In genomic region chr4:124936427-124936826, GRCh38 we compare ENCODE assay signal across 10 cellular contexts.
A peak's percentile ranks its signal among the peaks of the same experiment; 100 is the strongest.
DNase-seq lines count a peak whose midpoint lies in the region; ATAC-seq, FAIRE-seq and TF ChIP-seq lines count a peak whose summit lies in the region.
"Had no signal": no experiment of that assay in that cellular context is flagged by ENCODE, and none has a peak within 500 bp of the region (broad histone marks: within the 10 kb centered on the region; RNA-seq: fewer than 3 reads in every experiment).

No MANE protein-coding gene starts in this region.

- H3K9me1 ChIP-seq in keratinocyte (ENCODE audit: control insufficient read depth, extremely low read depth, insufficient read depth, low read length) = no peaks in the 10 kb centered on the region

- peak; percentile 49 for FAIRE-seq in keratinocyte (lab: Jason Lieb, UNC)

- no peak overlapping the region for H3K9ac ChIP-seq in keratinocyte (ENCODE audit: control insufficient read depth, extremely low read depth, insufficient read depth, low read length)
- H3K9ac ChIP-seq in PC-3 (ENCODE audit: low read length) = no peak overlapping the region

- dilution Hi-C loops in keratinocyte (cut with MboI; ENCODE audit: extremely low pct_ligation_motif_present, low sequenced_read_pairs) = no loop called here

- peak overlapping the region; percentile 5 for H2AFZ ChIP-seq in keratinocyte (ENCODE audit: control insufficient read depth, low read length)
- no peak overlapping the region for H2AFZ ChIP-seq in PC-3 (ENCODE audit: low read length)

- no peaks in the 10 kb centered on the region for H3K27me3 ChIP-seq in keratinocyte (ENCODE audit: control insufficient read depth, extremely low read depth, insufficient read depth, low read length)
- H3K27me3 ChIP-seq in PC-3 (ENCODE audit: low read length) = no peaks in the 10 kb centered on the region

- peak; percentile 4 for DNase-seq in NCI-H2171 treated with DMSO at 0.1 percent for 48 hours (lab: John Stamatoyannopoulos, UW)
- DNase-seq in NCI-H2171 (lab: John Stamatoyannopoulos, UW) = no peak
- peak; percentile 76 for DNase-seq in astrocyte of the hippocampus (ENCODE audit: low read depth, low spot score)
- no peak for DNase-seq in keratinocyte (ENCODE audit: low read depth, low spot score)
- peak; percentile 46 for DNase-seq in ureter (ENCODE audit: low spot score)
- no peak for DNase-seq in substantia nigra (lab: John Stamatoyannopoulos, UW)
- DNase-seq in activated T-cell treated with anti-CD3 and anti-CD28 coated beads, Interleukin-2, amount 50 U/mL, for 1 hour = no peak
- no peak for DNase-seq in PC-3
- DNase-seq: activated naive CD4-positive, alpha-beta T cell treated with anti-CD3 and anti-CD28 coated beads for 36 hours had no signal

- H3K9me3 ChIP-seq in keratinocyte (ENCODE audit: control insufficient read depth, low read depth, low read length) (no peaks in the 10 kb centered on the region), PC-3 (ENCODE audit: low read length) (no peaks in the 10 kb centered on the region)

- BruUV-seq in PC-3 (replicated peaks; lab: Mats Ljungman, UMichigan) = no TSS peak

- H3F3A ChIP-seq in PC-3 (ENCODE audit: low read length, unreplicated experiment) = peaks cover 7% of the 10 kb centered on the region

- H3K27ac ChIP-seq in keratinocyte (ENCODE audit: control insufficient read depth, insufficient read depth, low read length) (no peak overlapping the region), substantia nigra (ENCODE audit: low read depth, low read length, poor library complexity, severe bottlenecking) (no peak overlapping the region), PC-3 (ENCODE audit: low read length) (no peak overlapping the region)

- CTCF ChIA-PET in PC-3 (lab: Charles Lee) = no interaction called here

- POLR2A ChIA-PET in PC-3 (lab: Charles Lee; ENCODE audit: unreplicated experiment) = no interaction called here

- H3K36me3 ChIP-seq in keratinocyte (ENCODE audit: control insufficient read depth in 2 of 2, extremely low read depth in 1 of 2, insufficient read depth in 2 of 2, low read length in 2 of 2) (no peaks in the 10 kb centered on the region), PC-3 (ENCODE audit: low read depth, low read length) (no peaks in the 10 kb centered on the region)

- H3K79me2 ChIP-seq in keratinocyte (ENCODE audit: control insufficient read depth, insufficient read depth, low read length) = no peaks in the 10 kb centered on the region
- H3K79me2 ChIP-seq in PC-3 (ENCODE audit: low read length) = no peaks in the 10 kb centered on the region

- no peaks in the 10 kb centered on the region for H3K9me2 ChIP-seq in PC-3 (replicated peaks; ENCODE audit: low read length)

- TF ChIP-seq CTCF in keratinocyte (optimal IDR thresholded peaks at IDR 0.05 in 1 of 3, IDR thresholded peaks at IDR 0.05 in 1 of 3, conservative IDR thresholded peaks at IDR 0.05 in 1 of 3; ENCODE audit: extremely low read depth in 1 of 3, insufficient read depth in 2 of 3, low read length in 3 of 3) (no peak), PC-3 (conservative IDR thresholded peaks at IDR 0.05; ENCODE audit: low read depth, low read length) (no peak)

- intact Hi-C loops in PC-3 (cut with micrococcal nuclease) = no loop called here

- H3K4me1 ChIP-seq in keratinocyte (ENCODE audit: control insufficient read depth, extremely low read depth, insufficient read depth, low read length) (peaks cover 21% of the 10 kb centered on the region), PC-3 (ENCODE audit: insufficient read depth, low read length) (peaks cover 51% of the 10 kb centered on the region)

- H3K4me2 ChIP-seq in keratinocyte (ENCODE audit: control insufficient read depth, extremely low read depth, insufficient read depth, low read depth, low read length) = no peak overlapping the region
- no peak overlapping the region for H3K4me2 ChIP-seq in PC-3 (ENCODE audit: low read length)

- H4K20me1 ChIP-seq in keratinocyte (ENCODE audit: control insufficient read depth, extremely low read depth, insufficient read depth, low read length) (no peaks in the 10 kb centered on the region), PC-3 (ENCODE audit: low read length) (no peaks in the 10 kb centered on the region)

- no peak for ATAC-seq in PC-3
- ATAC-seq: activated CD4-positive, CD25-positive, alpha-beta regulatory T cell treated with anti-CD3 and anti-CD28 coated beads, Interleukin-2, amount 50 U/mL, for 24 hours had no signal

- no peak overlapping the region for H3K4me3 ChIP-seq in keratinocyte (ENCODE audit: control insufficient read depth in 2 of 3, extremely low read depth in 1 of 3, insufficient read depth in 2 of 3, low read depth in 1 of 3, low read length in 3 of 3)
- H3K4me3 ChIP-seq in PC-3 (ENCODE audit: low read length) = no peak overlapping the region

Comparison
In these comparisons a context has a peak if more than half of its experiments do, and no peak if none do; other contexts are left out.
1. DNase-seq: peak in NCI-H2171 treated with DMSO at 0.1 percent for 48 hours (single experiment), astrocyte of the hippocampus (single experiment) and ureter (single experiment); none in NCI-H2171 (single experiment), keratinocyte (single experiment), substantia nigra (0 of 49), activated T-cell treated with anti-CD3 and anti-CD28 coated beads, Interleukin-2, amount 50 U/mL, for 1 hour (single experiment) and PC-3 (single experiment).